9 cellular contexts compared by ENCODE assay signal in genomic region chr1:11013160-11013531, GRCh38. TPM values are rescaled to one million over a fixed set of nuclear protein-coding genes. Genes with fewer than 3 reads are reported as not detected.
DNase-seq lines count a peak whose midpoint lies in the region; TF ChIP-seq lines count a peak whose summit lies in the region.
"Had no signal": no experiment of that assay in that cellular context is flagged by ENCODE, and none has a peak within 500 bp of the region (broad histone marks: within the 10 kb centered on the region; RNA-seq: fewer than 3 reads in every experiment).

No MANE protein-coding gene starts in this region.

- TF ChIP-seq CTCF in GM06990 (IDR thresholded peaks at IDR 0.05; ENCODE audit: insufficient read depth, low read length, poor library complexity, severe bottlenecking) = no peak
- TF ChIP-seq CTCF in neural cell (IDR thresholded peaks at IDR 0.05; ENCODE audit: poor library complexity, severe bottlenecking) = no peak
- TF ChIP-seq CTCF in GM20000 (IDR thresholded peaks at IDR 0.05; ENCODE audit: extremely low read depth, missing control alignments) = no peak
- TF ChIP-seq CTCF in GM10266 (IDR thresholded peaks at IDR 0.05; ENCODE audit: control insufficient read depth, insufficient read depth, low read depth, missing control alignments) = no peak

- H3F3A ChIP-seq in neural cell (ENCODE audit: insufficient read depth, low read length, poor library complexity, severe bottlenecking) = no peaks in the 10 kb centered on the region

- peak overlapping the region; percentile 91 for H2AFZ ChIP-seq in neural cell (ENCODE audit: low read depth, low read length)

- H4K20me1 ChIP-seq in neural cell (ENCODE audit: insufficient read depth) = no peaks in the 10 kb centered on the region

- H3K27ac ChIP-seq in duodenal mucosa (ENCODE audit: low read depth, low read length) = no peak overlapping the region
- peak overlapping the region; percentile 92 for H3K27ac ChIP-seq in neural cell (ENCODE audit: low read length)

- H3K4me2 ChIP-seq in neural cell (ENCODE audit: low read length) = peak overlapping the region; percentile 90

- H3K27me3 ChIP-seq in GM06990 (replicated peaks; ENCODE audit: control insufficient read depth, insufficient read depth, low read length) (no peaks in the 10 kb centered on the region), MG63 (no peaks in the 10 kb centered on the region), duodenal mucosa (ENCODE audit: control insufficient read depth in 1 of 2, insufficient read depth in 2 of 2, low read length in 2 of 2) (no peaks in the 10 kb centered on the region), neural cell (ENCODE audit: insufficient read depth, low read depth, low read length) (no peaks in the 10 kb centered on the region)

- TF ChIP-seq RAD21 in neural cell (conservative IDR thresholded peaks at IDR 0.05) = no peak

- H3K9ac ChIP-seq in duodenal mucosa (ENCODE audit: low read depth in 1 of 2, low read length in 2 of 2) (peak overlapping the region; percentile 87 to 92), neural cell (ENCODE audit: low read length) (peak overlapping the region; percentile 97)

- TF ChIP-seq EP300 in neural cell (conservative IDR thresholded peaks at IDR 0.05; ENCODE audit: poor library complexity, severe bottlenecking) = no peak

- no peaks in the 10 kb centered on the region for H3K9me2 ChIP-seq in neural cell (ENCODE audit: insufficient read depth, low read length)

- H3K79me2 ChIP-seq in neural cell (replicated peaks; ENCODE audit: insufficient read depth, low read length) = peaks cover 22% of the 10 kb centered on the region

- H3K4me1 ChIP-seq in duodenal mucosa (ENCODE audit: control insufficient read depth in 1 of 2, insufficient read depth in 2 of 2, low read length in 2 of 2) = peaks cover 13 to 22% of the 10 kb centered on the region in 2 donors

- H3K9me3 ChIP-seq in MG63 (no peaks in the 10 kb centered on the region), duodenal mucosa (ENCODE audit: control insufficient read depth in 1 of 2, low read length in 2 of 2) (no peaks in the 10 kb centered on the region), neural cell (ENCODE audit: low read length) (no peaks in the 10 kb centered on the region)

- H3K36me3 ChIP-seq in GM06990 (ENCODE audit: control insufficient read depth, insufficient read depth, low read length) = peaks cover 9% of the 10 kb centered on the region
- H3K36me3 ChIP-seq in MG63 = peaks cover 54% of the 10 kb centered on the region
- peaks cover 12 to 39% of the 10 kb centered on the region in 2 donors for H3K36me3 ChIP-seq in duodenal mucosa (ENCODE audit: control insufficient read depth in 1 of 2, insufficient read depth in 2 of 2, low read length in 2 of 2)
- no peaks in the 10 kb centered on the region for H3K36me3 ChIP-seq in neural cell (ENCODE audit: insufficient read depth, low read length)

- H3K4me3 ChIP-seq in GM06990 (replicated peaks; ENCODE audit: low read depth, low read length) (peak overlapping the region; percentile 96), MG63 (peak overlapping the region; percentile 100), duodenal mucosa (ENCODE audit: low read depth in 1 of 2, low read length in 2 of 2) (peak overlapping the region; percentile 82 to 84), neural cell (ENCODE audit: low read length) (peak overlapping the region; percentile 93)

- DNase-seq in GM06990 (ENCODE audit: extremely low read depth, insufficient read length) (no peak), MG63 (peak; percentile 7), GM20000 (ENCODE audit: low spot score) (no peak), islet precursor cell (no peak), UCSD-AML1 (lab: John Stamatoyannopoulos, UW; ENCODE audit: unreplicated experiment) (no peak), GM10266 (ENCODE audit: extremely low spot score) (no peak)

TF ChIP-seq in neural cell, 6 proteins besides CTCF, POLR2A, EP300 and RAD21:
- TF ChIP-seq TAF1 (IDR thresholded peaks at IDR 0.05; ENCODE audit: low read depth) (no peak), REST (IDR thresholded peaks at IDR 0.05; ENCODE audit: borderline replicate concordance) (no peak), SMC3 (conservative IDR thresholded peaks at IDR 0.05; ENCODE audit: poor library complexity) (no peak), EZH2 (IDR thresholded peaks at IDR 0.05; ENCODE audit: borderline replicate concordance, insufficient read depth, low read length, poor library complexity, severe bottlenecking) (no peak), MXI1 (conservative IDR thresholded peaks at IDR 0.05; ENCODE audit: poor library complexity, severe bottlenecking) (no peak), POLR2AphosphoS5 (IDR thresholded peaks at IDR 0.05) (no peak)

RNA-seq across cellular contexts. Expression of gene TARDBP, which starts 0.7 kb away (rescaled TPM):
- 26.0 and 53.3 TPM in 2 replicates for total RNA-seq in MG63 (2014; rRNA removed; shearing (Covaris generic); ENCODE audit: low replicate concordance)
- 129 and 157 TPM in 2 replicates for polyA plus RNA-seq in neural cell
- polyA minus RNA-seq in neural cell = 152 and 165 TPM in 2 replicates

RNA-seq across cellular contexts. Expression of gene MASP2, which starts 33.9 kb away (rescaled TPM):
- not detected in 2 replicates for total RNA-seq in MG63 (2014; rRNA removed; shearing (Covaris generic); ENCODE audit: low replicate concordance)
- polyA plus RNA-seq in neural cell = not detected in 2 replicates
- polyA minus RNA-seq in neural cell = 0.35 and 0.49 TPM in 2 replicates
- total RNA-seq: subcutaneous adipose tissue had no signal

RNA-seq across cellular contexts. Expression of gene SRM, which starts 46.7 kb away (rescaled TPM):
- 24.0 and 39.3 TPM in 2 replicates for total RNA-seq in MG63 (2014; rRNA removed; shearing (Covaris generic); ENCODE audit: low replicate concordance)
- 22.9 and 23.2 TPM in 2 replicates for polyA plus RNA-seq in neural cell
- polyA minus RNA-seq in neural cell = 19.2 and 23.5 TPM in 2 replicates
